Comparison of ENCODE assay signal across 8 cellular contexts in genomic region chr12:46370380-46370734, GRCh38. TPM values are rescaled to one million over a fixed set of nuclear protein-coding genes. Genes with fewer than 3 reads are reported as not detected.
DNase-seq lines count a peak whose midpoint lies in the region; ATAC-seq and TF ChIP-seq lines count a peak whose summit lies in the region.

No MANE protein-coding gene starts in this region.

- CTCF ChIA-PET in naive thymus-derived CD4-positive, alpha-beta T cell (lab: Charles Lee) = interaction anchor here (0.7 to 1.4 kb wide), 4 partner anchors 14 to 110 kb away, joined by 3 to 4 read pairs (median 3); no protein-coding TSS in a partner anchor

- no peak for DNase-seq in AG10803 (ENCODE audit: low read depth)
- DNase-seq in colonic mucosa = no peak
- DNase-seq in naive thymus-derived CD4-positive, alpha-beta T cell = no peak
- DNase-seq in NCI-H1417 (lab: John Stamatoyannopoulos, UW) = no peak
- no peak for DNase-seq in NCI-H1105 (lab: John Stamatoyannopoulos, UW)
- no peak for DNase-seq in HK-2 (ENCODE audit: unreplicated experiment)
- no peak for DNase-seq in anterior cingulate cortex (lab: John Stamatoyannopoulos, UW)

- peaks cover 41 to 76% (median 71%) of the 10 kb centered on the region in 7 donors for H3K4me1 Mint-ChIP-seq in naive thymus-derived CD4-positive, alpha-beta T cell

- POLR2A ChIA-PET in naive thymus-derived CD4-positive, alpha-beta T cell (lab: Charles Lee) = interaction anchor here (0.5 to 3.5 kb wide), 18 partner anchors 7 to 380 kb away, joined by 3 to 37 read pairs (median 8); partner anchors contain the start of genes SCAF11 and SLC38A1

- H3F3A ChIP-seq in Loucy (ENCODE audit: low read depth) = no peaks in the 10 kb centered on the region

- peaks cover 81% of the 10 kb centered on the region for H3K79me2 ChIP-seq in Loucy (ENCODE audit: insufficient read depth, low read length)

- H3K36me3 ChIP-seq in Loucy (ENCODE audit: insufficient read depth, low read length) (peaks cover 58% of the 10 kb centered on the region), colonic mucosa (peaks cover 10% of the 10 kb centered on the region)
- H3K36me3 ChIP-seq in naive thymus-derived CD4-positive, alpha-beta T cell (ENCODE audit: control insufficient read depth in 2 of 3, insufficient read depth in 3 of 3, low read length in 3 of 3) = peaks cover 19 to 59% (median 35%) of the 10 kb centered on the region in 3 experiments

- H3K9me2 ChIP-seq in Loucy (replicated peaks; ENCODE audit: low read depth, low read length) = no peaks in the 10 kb centered on the region

- H3K4me1 ChIP-seq in Loucy (ENCODE audit: insufficient read depth, low read length, poor library complexity, severe bottlenecking) = peaks cover 78% of the 10 kb centered on the region
- peaks cover 36% of the 10 kb centered on the region for H3K4me1 ChIP-seq in colonic mucosa
- H3K4me1 ChIP-seq in naive thymus-derived CD4-positive, alpha-beta T cell (ENCODE audit: control insufficient read depth in 2 of 2, insufficient read depth in 2 of 2, low read length in 2 of 2) = peaks cover 48 to 61% of the 10 kb centered on the region in 2 donors

- H3K4me3 Mint-ChIP-seq in naive thymus-derived CD4-positive, alpha-beta T cell = peak overlapping the region; percentile 79 to 99 (median 95)

- peak overlapping the region; percentile 71 to 99 (median 95) for H3K27ac Mint-ChIP-seq in naive thymus-derived CD4-positive, alpha-beta T cell

- H3K4me2 ChIP-seq in Loucy (ENCODE audit: low read depth, low read length, poor library complexity, severe bottlenecking) = peak overlapping the region; percentile 95

- peaks cover 9 to 45% (median 39%) of the 10 kb centered on the region in 5 donors for H3K36me3 Mint-ChIP-seq in naive thymus-derived CD4-positive, alpha-beta T cell

- peaks cover 0 to 11% (median 0%) of the 10 kb centered on the region in 5 donors for H3K27me3 Mint-ChIP-seq in naive thymus-derived CD4-positive, alpha-beta T cell

- H3K9me3 Mint-ChIP-seq in naive thymus-derived CD4-positive, alpha-beta T cell = peaks cover 0 to 13% (median 0%) of the 10 kb centered on the region in 11 donors

- peak overlapping the region; percentile 84 for H3K4me3 ChIP-seq in AG10803 (ENCODE audit: low read length)
- H3K4me3 ChIP-seq in Loucy (ENCODE audit: low read length, poor library complexity, severe bottlenecking) = peak overlapping the region; percentile 95
- peak overlapping the region; percentile 54 for H3K4me3 ChIP-seq in colonic mucosa
- H3K4me3 ChIP-seq in naive thymus-derived CD4-positive, alpha-beta T cell (ENCODE audit: low read length) = peak overlapping the region; percentile 87

- intact Hi-C loops in colonic mucosa (cut with DNase I) = loop anchor here (10.0 kb wide), 1 partner anchor 104 kb away; no protein-coding TSS in a partner anchor
- intact Hi-C loops in naive thymus-derived CD4-positive, alpha-beta T cell (cut with micrococcal nuclease) = loop anchor here (2.0 to 10.0 kb wide), 9 partner anchors 16 to 1337 kb away; partner anchors contain the start of genes RPAP3 (in 2 of the 2) and ANO6 (in 1 of the 2)

- peaks cover 68% of the 10 kb centered on the region for H4K20me1 ChIP-seq in Loucy (ENCODE audit: insufficient read depth, low read length, poor library complexity, severe bottlenecking)

- H3K27me3 ChIP-seq in Loucy (ENCODE audit: insufficient read depth, low read length, poor library complexity, severe bottlenecking) (peaks cover 10% of the 10 kb centered on the region), colonic mucosa (no peaks in the 10 kb centered on the region)
- H3K27me3 ChIP-seq in naive thymus-derived CD4-positive, alpha-beta T cell (ENCODE audit: control insufficient read depth in 2 of 2, insufficient read depth in 2 of 2, low read length in 2 of 2) = no peaks in the 10 kb centered on the region

- H3K9ac ChIP-seq in Loucy (ENCODE audit: low read depth, low read length, poor library complexity, severe bottlenecking) = peak overlapping the region; percentile 97
- peak overlapping the region in 1 of 2 donors; percentile 98 for H3K9ac ChIP-seq in colonic mucosa (ENCODE audit: low read depth in 2 of 2, low read length in 2 of 2)

- H3K9me3 ChIP-seq in Loucy (ENCODE audit: insufficient read depth, low read depth, low read length) = no peaks in the 10 kb centered on the region
- no peaks in the 10 kb centered on the region for H3K9me3 ChIP-seq in colonic mucosa
- H3K9me3 ChIP-seq in naive thymus-derived CD4-positive, alpha-beta T cell (ENCODE audit: control insufficient read depth in 2 of 3, low read length in 3 of 3) = no peaks in the 10 kb centered on the region

- ATAC-seq in naive thymus-derived CD4-positive, alpha-beta T cell = no peak

- H3K27ac ChIP-seq in colonic mucosa = peak overlapping the region; percentile 97
- H3K27ac ChIP-seq in naive thymus-derived CD4-positive, alpha-beta T cell (ENCODE audit: low read depth, low read length) = peak overlapping the region; percentile 89

- TF ChIP-seq CTCF in AG10803 (conservative IDR thresholded peaks at IDR 0.05; ENCODE audit: low read length) (no peak), Loucy (conservative IDR thresholded peaks at IDR 0.05; ENCODE audit: low read length) (no peak), colonic mucosa (IDR thresholded peaks at IDR 0.05) (no peak)

- no peak overlapping the region for H2AFZ ChIP-seq in Loucy (ENCODE audit: low read length)

RNA-seq across cellular contexts. Expression of gene SLC38A2, which starts 2.2 kb away (rescaled TPM):
- total RNA-seq in colonic mucosa = 100 to 1,000 TPM in 1 of 2 donors, 10 to 100 TPM in 1; 98.5 to 158 TPM
- total RNA-seq in naive thymus-derived CD4-positive, alpha-beta T cell = 100 to 1,000 TPM; 157 to 269 (median 175) TPM
- 100 to 1,000 TPM in 1 of 2 donors, 10 to 100 TPM in 1; 61.5 to 122 TPM for polyA plus RNA-seq in naive thymus-derived CD4-positive, alpha-beta T cell
